16 cellular contexts compared by ENCODE assay signal in genomic region chr18:68992719-68993482, GRCh38.
DNase-seq lines count a peak whose midpoint lies in the region; ATAC-seq and TF ChIP-seq lines count a peak whose summit lies in the region.
"Had no signal": no experiment of that assay in that cellular context is flagged by ENCODE, and none has a peak within 500 bp of the region (broad histone marks: within the 10 kb centered on the region; RNA-seq: fewer than 3 reads in every experiment).

No MANE protein-coding gene starts in this region.

- no peak for TF ChIP-seq CTCF in BE2C (IDR thresholded peaks at IDR 0.05; ENCODE audit: low read depth, low read length)
- TF ChIP-seq CTCF in OCI-LY3 (IDR thresholded peaks at IDR 0.05; ENCODE audit: low read depth, low read length), result no peak
- no peak for TF ChIP-seq CTCF in WERI-Rb-1 (IDR thresholded peaks at IDR 0.05; ENCODE audit: low read depth, low read length)

- no peaks in the 10 kb centered on the region for H3K79me2 ChIP-seq in OCI-LY3 (ENCODE audit: low read length)

- H3K9ac ChIP-seq in OCI-LY3 (ENCODE audit: low read length), result no peak overlapping the region
- H3K9ac ChIP-seq: SK-N-SH had no signal

- no peaks in the 10 kb centered on the region for H3K36me3 Mint-ChIP-seq in activated CD4-positive, alpha-beta T cell treated with anti-CD3 and anti-CD28 coated beads for 36 hours (ENCODE audit: low read depth)
- H3K36me3 Mint-ChIP-seq: naive thymus-derived CD8-positive, alpha-beta T cell had no signal

- POLR2A ChIA-PET in activated CD4-positive, alpha-beta T cell treated with anti-CD3 and anti-CD28 coated beads for 36 hours (lab: Charles Lee), result no interaction called here

- H3K9me3 Mint-ChIP-seq in activated CD4-positive, alpha-beta T cell treated with anti-CD3 and anti-CD28 coated beads for 36 hours (ENCODE audit: low read depth), result peaks cover 5% of the 10 kb centered on the region

- H3K4me3 Mint-ChIP-seq in activated CD4-positive, alpha-beta T cell treated with anti-CD3 and anti-CD28 coated beads for 36 hours, result no peak overlapping the region
- H3K4me3 Mint-ChIP-seq: activated B cell treated with CpG ODN at 0.5 μM for 24 hours; naive thymus-derived CD8-positive, alpha-beta T cell had no signal

- no peaks in the 10 kb centered on the region for H3K9me3 ChIP-seq in BE2C
- no peaks in the 10 kb centered on the region for H3K9me3 ChIP-seq in OCI-LY3 (ENCODE audit: insufficient read depth, low read length)
- H3K9me3 ChIP-seq in WERI-Rb-1 (ENCODE audit: severe bottlenecking), result no peaks in the 10 kb centered on the region
- H3K9me3 ChIP-seq: Caco-2, HAP-1, SK-N-SH had no signal

- H3K36me3 ChIP-seq in BE2C (no peaks in the 10 kb centered on the region), OCI-LY3 (replicated peaks; ENCODE audit: low read depth, low read length) (no peaks in the 10 kb centered on the region), WERI-Rb-1 (no peaks in the 10 kb centered on the region)
- H3K36me3 ChIP-seq: HAP-1 had no signal

- H3K27me3 ChIP-seq in BE2C (no peaks in the 10 kb centered on the region), OCI-LY3 (ENCODE audit: low read depth, low read length) (no peaks in the 10 kb centered on the region), WERI-Rb-1 (ENCODE audit: insufficient read depth, low read depth, severe bottlenecking) (no peaks in the 10 kb centered on the region)

- intact Hi-C loops in activated CD4-positive, alpha-beta T cell treated with anti-CD3 and anti-CD28 coated beads for 36 hours (cut with DNase I, micrococcal nuclease), result no loop called here

- peaks cover 2% of the 10 kb centered on the region for H3K27me3 Mint-ChIP-seq in activated CD4-positive, alpha-beta T cell treated with anti-CD3 and anti-CD28 coated beads for 36 hours
- H3K27me3 Mint-ChIP-seq: activated B cell treated with CpG ODN at 0.5 μM for 24 hours had no signal

- ATAC-seq in GM19025 (IDR thresholded peaks at IDR 0.05; ENCODE audit: low read depth, unreplicated experiment) (peak; percentile 89), HG02798 (IDR thresholded peaks at IDR 0.05; ENCODE audit: poor library complexity, unreplicated experiment) (peak; percentile 92)
- no peak for ATAC-seq in activated CD4-positive, alpha-beta T cell treated with anti-CD3 and anti-CD28 coated beads for 36 hours
- ATAC-seq: left lobe of liver; naive thymus-derived CD8-positive, alpha-beta T cell had no signal

- H3K27ac Mint-ChIP-seq in activated CD4-positive, alpha-beta T cell treated with anti-CD3 and anti-CD28 coated beads for 36 hours, result no peak overlapping the region
- H3K27ac Mint-ChIP-seq: activated B cell treated with CpG ODN at 0.5 μM for 24 hours; naive thymus-derived CD8-positive, alpha-beta T cell had no signal

- CTCF ChIA-PET in activated CD4-positive, alpha-beta T cell treated with anti-CD3 and anti-CD28 coated beads for 36 hours (lab: Charles Lee), result no interaction called here

- peak overlapping the region; percentile 18 for H3K4me2 ChIP-seq in OCI-LY3 (ENCODE audit: low read length)
- H3K4me2 ChIP-seq: SK-N-SH had no signal

- no peaks in the 10 kb centered on the region for H4K20me1 ChIP-seq in OCI-LY3 (ENCODE audit: insufficient read depth, low read length)

- peak overlapping the region; percentile 19; the same call in 1 of the 2 replicates for H2AFZ ChIP-seq in OCI-LY3 (ENCODE audit: low read depth, low read length)

- H3K4me1 Mint-ChIP-seq in activated CD4-positive, alpha-beta T cell treated with anti-CD3 and anti-CD28 coated beads for 36 hours, result no peaks in the 10 kb centered on the region
- H3K4me1 Mint-ChIP-seq: activated B cell treated with CpG ODN at 0.5 μM for 24 hours; naive thymus-derived CD8-positive, alpha-beta T cell had no signal

- no peak overlapping the region for H3K4me3 ChIP-seq in BE2C (ENCODE audit: low read depth, low read length)
- H3K4me3 ChIP-seq in OCI-LY3 (ENCODE audit: low read length), result no peak overlapping the region
- no peak overlapping the region for H3K4me3 ChIP-seq in WERI-Rb-1 (ENCODE audit: low read depth, low read length)
- H3K4me3 ChIP-seq: HAP-1 had no signal

- H3K27ac ChIP-seq in OCI-LY3 (ENCODE audit: low read length) (no peak overlapping the region), WERI-Rb-1 (no peak overlapping the region)

- H3K4me1 ChIP-seq in BE2C (peaks cover 4% of the 10 kb centered on the region; the same call in 1 of the 2 replicates), OCI-LY3 (ENCODE audit: low read length) (peaks cover 9% of the 10 kb centered on the region)
- H3K4me1 ChIP-seq: Caco-2, HAP-1 had no signal

- DNase-seq in BE2C (peak; percentile 33), DMS153 treated with DMSO at 0.1 percent for 48 hours (lab: John Stamatoyannopoulos, UW; ENCODE audit: unreplicated experiment) (no peak), WERI-Rb-1 (no peak)
- DNase-seq in stimulated activated CD4-positive, alpha-beta T cell treated with anti-CD3 and anti-CD28 coated beads, Interleukin-4, amount 100 ng/mL, for 4 hours, result no peak
- DNase-seq in activated CD4-positive, alpha-beta T cell treated with anti-CD3 and anti-CD28 coated beads for 36 hours, result no peak
- DNase-seq: activated B cell treated with CpG ODN at 0.5 μM for 24 hours; Caco-2; naive thymus-derived CD8-positive, alpha-beta T cell; NCI-H2081 treated with DMSO at 0.1 percent for 48 hours; SK-N-SH; stimulated activated CD4-positive, alpha-beta T cell treated with anti-CD3 and anti-CD28 coated beads, Interleukin-2, amount 100 ng/mL, for 48 hours had no signal
